Comparison of ENCODE assay signal across 18 cellular contexts in genomic region chr21:32061755-32062154, GRCh38.
"Had no signal": no experiment of that assay in that cellular context is flagged by ENCODE, and none has a peak within 500 bp of the region (broad histone marks: within the 10 kb centered on the region; RNA-seq: fewer than 3 reads in every experiment).

No MANE protein-coding gene starts in this region.

- H3K4me1 Mint-ChIP-seq: immature natural killer cell had no signal

- ATAC-seq: foreskin keratinocyte, gastroesophageal sphincter, heart left ventricle, left cardiac atrium, left lung, left ventricle myocardium superior, lower lobe of right lung, mucosa of descending colon had no signal

- H3K4me3 ChIP-seq: coronary artery, dorsolateral prefrontal cortex, esophagus muscularis mucosa, gastroesophageal sphincter, heart left ventricle, hepatocyte, left lung, lower lobe of right lung, mucosa of descending colon had no signal

- DNase-seq: dermis blood vessel endothelial cell; dorsolateral prefrontal cortex; effector CD4-positive, alpha-beta T cell; effector memory CD4-positive, alpha-beta T cell; foreskin keratinocyte; heart left ventricle; hypothalamus; immature natural killer cell; left cardiac atrium; left lung; left ventricle myocardium superior; lower lobe of right lung; mesenchymal stem cell; mucosa of descending colon had no signal

- H3K9me3 Mint-ChIP-seq: immature natural killer cell had no signal

- H3K27ac Mint-ChIP-seq: immature natural killer cell had no signal

- H3K4me3 Mint-ChIP-seq: immature natural killer cell had no signal
